ENCODE assay signal across 8 cellular contexts in the genomic region with DNA sequence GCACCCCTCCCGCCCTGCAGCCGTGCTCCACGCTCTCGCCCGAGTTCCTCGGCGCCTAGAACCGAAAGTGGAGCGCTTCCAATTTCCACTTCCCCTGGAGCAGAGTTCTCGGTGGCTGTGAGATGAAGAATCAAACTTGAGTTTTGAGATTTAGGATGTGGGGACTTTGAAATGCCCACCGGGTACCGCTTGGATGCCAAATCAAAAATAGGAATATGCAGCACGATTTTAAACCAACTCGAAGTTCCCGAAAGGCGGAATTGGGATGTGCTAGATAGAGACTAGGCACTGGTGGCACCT. TPM values are rescaled to one million over a fixed set of nuclear protein-coding genes. Genes with fewer than 3 reads are reported as not detected.
A peak's percentile ranks its signal among the peaks of the same experiment; 100 is the strongest.
DNase-seq lines count a peak whose midpoint lies in the region; FAIRE-seq and TF ChIP-seq lines count a peak whose summit lies in the region.

No MANE protein-coding gene starts in this region.

- TF ChIP-seq RAD21 in SK-N-SH (IDR thresholded peaks at IDR 0.05; ENCODE audit: low read length) = no peak

- H2AFZ ChIP-seq in SK-N-SH (ENCODE audit: low read depth) (peak overlapping the region; percentile 92; the same call in 1 of the 2 replicates), fibroblast of lung (ENCODE audit: low read length) (peak overlapping the region; percentile 42), parathyroid adenoma (peak overlapping the region; percentile 94)

- TF ChIP-seq EP300 in SK-N-SH (IDR thresholded peaks at IDR 0.05; ENCODE audit: borderline replicate concordance in 1 of 2, low read depth in 1 of 2, low read length in 1 of 2) = no peak

- TF ChIP-seq CTCF in SK-N-SH (IDR thresholded peaks at IDR 0.05) (no peak), fibroblast of lung (conservative IDR thresholded peaks at IDR 0.05 in 1 of 2, IDR thresholded peaks at IDR 0.05 in 1 of 2; ENCODE audit: low read depth in 1 of 2, low read length in 2 of 2) (no peak), parathyroid adenoma (IDR thresholded peaks at IDR 0.05) (no peak)

- H3K9me2 ChIP-seq in SK-N-SH = no peaks in the 10 kb centered on the region

- FAIRE-seq in GM19239 (lab: Jason Lieb, UNC) = no peak

- peak overlapping the region; percentile 91 for H3K9ac ChIP-seq in SK-N-SH
- H3K9ac ChIP-seq in fibroblast of lung (ENCODE audit: insufficient read depth, low read length) = peak overlapping the region; percentile 89
- no peak overlapping the region for H3K9ac ChIP-seq in parathyroid adenoma

- H3K4me1 ChIP-seq in SK-N-SH (ENCODE audit: control insufficient read depth in 1 of 2, insufficient read depth in 2 of 2, low read depth in 1 of 2, low read length in 1 of 2) = peaks cover 0 to 12% of the 10 kb centered on the region in 2 experiments; a peak in 1 of 4 replicates
- H3K4me1 ChIP-seq in fibroblast of lung (ENCODE audit: control insufficient read depth, extremely low read depth, insufficient read depth, low read length) = no peaks in the 10 kb centered on the region
- H3K4me1 ChIP-seq in parathyroid adenoma = peaks cover 3% of the 10 kb centered on the region

- H3K27ac ChIP-seq in SK-N-SH (ENCODE audit: low read depth in 2 of 2, low read length in 1 of 2) = peak overlapping the region; percentile 65 to 70; a peak in 3 of 4 replicates
- H3K27ac ChIP-seq in fibroblast of lung (ENCODE audit: insufficient read depth, low read length) = peak overlapping the region; percentile 91
- H3K27ac ChIP-seq in parathyroid adenoma = peak overlapping the region; percentile 85

- H3K79me2 ChIP-seq in SK-N-SH (ENCODE audit: insufficient read depth) (peaks cover 50% of the 10 kb centered on the region), fibroblast of lung (ENCODE audit: control insufficient read depth, insufficient read depth, low read length) (peaks cover 27% of the 10 kb centered on the region), parathyroid adenoma (no peaks in the 10 kb centered on the region)

- H3K4me3 ChIP-seq in H7 (ENCODE audit: insufficient read depth, low read depth, low read length) (peak overlapping the region; percentile 84), SK-N-SH (ENCODE audit: low read depth in 2 of 2, low read length in 1 of 2) (peak overlapping the region; percentile 68 to 82), fibroblast of lung (replicated peaks in 1 of 4; ENCODE audit: control extremely low read depth in 1 of 4, insufficient read depth in 1 of 4, low read depth in 3 of 4, low read length in 4 of 4) (peak overlapping the region; percentile 75 to 89 (median 80)), parathyroid adenoma (ENCODE audit: low read depth, low read length) (peak overlapping the region; percentile 96)

- CTCF ChIA-PET in SK-N-SH (lab: Yijun Ruan, JAX) = interaction anchor here (0.9 to 2.2 kb wide), 12 partner anchors 12 to 129 kb away, joined by 3 to 28 read pairs (median 4); partner anchors contain the start of gene CDC42EP2

- H3F3A ChIP-seq in SK-N-SH (replicated peaks; ENCODE audit: insufficient read depth) = peaks cover 8% of the 10 kb centered on the region

- H3K36me3 ChIP-seq in H7 (replicated peaks; ENCODE audit: control insufficient read depth, insufficient read depth, low read length) (peaks cover 3% of the 10 kb centered on the region; the same call in 1 of the 2 replicates), SK-N-SH (replicated peaks in 1 of 2; ENCODE audit: control insufficient read depth in 1 of 2, insufficient read depth in 2 of 2, low read length in 1 of 2) (peaks cover 4 to 7% of the 10 kb centered on the region in 2 experiments), fibroblast of lung (ENCODE audit: control insufficient read depth, insufficient read depth, low read length) (no peaks in the 10 kb centered on the region), parathyroid adenoma (ENCODE audit: control insufficient read depth, insufficient read depth, low read length) (no peaks in the 10 kb centered on the region)

- no peaks in the 10 kb centered on the region for H3K9me3 ChIP-seq in SK-N-SH
- no peaks in the 10 kb centered on the region for H3K9me3 ChIP-seq in fibroblast of lung (ENCODE audit: control insufficient read depth, insufficient read depth, low read depth, low read length)
- no peaks in the 10 kb centered on the region for H3K9me3 ChIP-seq in parathyroid adenoma (ENCODE audit: control insufficient read depth, low read length)

- H4K20me1 ChIP-seq in SK-N-SH (ENCODE audit: insufficient read depth) (no peaks in the 10 kb centered on the region), fibroblast of lung (ENCODE audit: control insufficient read depth, extremely low read depth, insufficient read depth, low read length) (no peaks in the 10 kb centered on the region)

- POLR2A ChIA-PET in SK-N-SH (lab: Yijun Ruan, JAX) = interaction anchor here (1.0 to 1.8 kb wide), 5 partner anchors 13 to 239 kb away, joined by 3 to 8 read pairs (median 3); partner anchors contain the start of genes DPF2 and MALAT1

- H3K4me2 ChIP-seq in SK-N-SH (peak overlapping the region; percentile 95), fibroblast of lung (ENCODE audit: extremely low read depth, insufficient read depth, low read length) (peak overlapping the region; percentile 79), parathyroid adenoma (ENCODE audit: low read length) (peak overlapping the region; percentile 99)

- H3K27me3 ChIP-seq in H7 (ENCODE audit: control insufficient read depth, insufficient read depth, low read length) (no peaks in the 10 kb centered on the region), SK-N-SH (ENCODE audit: insufficient read depth) (no peaks in the 10 kb centered on the region), fibroblast of lung (ENCODE audit: control insufficient read depth, insufficient read depth, low read length) (no peaks in the 10 kb centered on the region), parathyroid adenoma (ENCODE audit: control insufficient read depth, insufficient read depth, low read length) (no peaks in the 10 kb centered on the region)

- 2% methylated on average over 16 of the region's 16 CpGs for WGBS in SK-N-SH (ENCODE audit: low lambda C conversion rate)

- DNase-seq in H7 (no peak), SK-N-SH (no peak), fibroblast of lung (ENCODE audit: low read depth in 2 of 2) (peak in 1 of 2 donors; percentile 59), SKM-1 (lab: John Stamatoyannopoulos, UW; ENCODE audit: unreplicated experiment) (no peak), GM19239 (ENCODE audit: insufficient read length, low spot score) (no peak), COLO668 (lab: John Stamatoyannopoulos, UW; ENCODE audit: unreplicated experiment) (no peak), DMS 273 (lab: John Stamatoyannopoulos, UW; ENCODE audit: unreplicated experiment) (no peak)

TF ChIP-seq in SK-N-SH, 30 proteins besides CTCF, POLR2A, EP300 and RAD21 (continues in another document):
- TF ChIP-seq YY1 (IDR thresholded peaks at IDR 0.05; ENCODE audit: low read depth) (no peak), TEAD4 (IDR thresholded peaks at IDR 0.05; ENCODE audit: borderline replicate concordance, insufficient read depth) (no peak), ELF1 (IDR thresholded peaks at IDR 0.05) (no peak), CHD2 (IDR thresholded peaks at IDR 0.05; ENCODE audit: low read length, partially characterized antibody) (no peak), FOSL2 (IDR thresholded peaks at IDR 0.05; ENCODE audit: borderline replicate concordance, low read depth) (no peak), FOXJ3 (CRISPR knock-in tag; IDR thresholded peaks at IDR 0.05) (no peak), MXI1 (IDR thresholded peaks at IDR 0.05; ENCODE audit: low read depth, low read length) (no peak), TCF12 (IDR thresholded peaks at IDR 0.05) (no peak), SMC3 (IDR thresholded peaks at IDR 0.05; ENCODE audit: low read depth, low read length) (no peak), RFX5 (IDR thresholded peaks at IDR 0.05; ENCODE audit: low read length) (no peak)
- TF ChIP-seq, protein P1, sequence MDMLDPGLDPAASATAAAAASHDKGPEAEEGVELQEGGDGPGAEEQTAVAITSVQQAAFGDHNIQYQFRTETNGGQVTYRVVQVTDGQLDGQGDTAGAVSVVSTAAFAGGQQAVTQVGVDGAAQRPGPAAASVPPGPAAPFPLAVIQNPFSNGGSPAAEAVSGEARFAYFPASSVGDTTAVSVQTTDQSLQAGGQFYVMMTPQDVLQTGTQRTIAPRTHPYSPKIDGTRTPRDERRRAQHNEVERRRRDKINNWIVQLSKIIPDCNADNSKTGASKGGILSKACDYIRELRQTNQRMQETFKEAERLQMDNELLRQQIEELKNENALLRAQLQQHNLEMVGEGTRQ (IDR thresholded peaks at IDR 0.05; ENCODE audit: borderline replicate concordance, low read depth, low read length) = no peak
- TF ChIP-seq, protein P2, sequence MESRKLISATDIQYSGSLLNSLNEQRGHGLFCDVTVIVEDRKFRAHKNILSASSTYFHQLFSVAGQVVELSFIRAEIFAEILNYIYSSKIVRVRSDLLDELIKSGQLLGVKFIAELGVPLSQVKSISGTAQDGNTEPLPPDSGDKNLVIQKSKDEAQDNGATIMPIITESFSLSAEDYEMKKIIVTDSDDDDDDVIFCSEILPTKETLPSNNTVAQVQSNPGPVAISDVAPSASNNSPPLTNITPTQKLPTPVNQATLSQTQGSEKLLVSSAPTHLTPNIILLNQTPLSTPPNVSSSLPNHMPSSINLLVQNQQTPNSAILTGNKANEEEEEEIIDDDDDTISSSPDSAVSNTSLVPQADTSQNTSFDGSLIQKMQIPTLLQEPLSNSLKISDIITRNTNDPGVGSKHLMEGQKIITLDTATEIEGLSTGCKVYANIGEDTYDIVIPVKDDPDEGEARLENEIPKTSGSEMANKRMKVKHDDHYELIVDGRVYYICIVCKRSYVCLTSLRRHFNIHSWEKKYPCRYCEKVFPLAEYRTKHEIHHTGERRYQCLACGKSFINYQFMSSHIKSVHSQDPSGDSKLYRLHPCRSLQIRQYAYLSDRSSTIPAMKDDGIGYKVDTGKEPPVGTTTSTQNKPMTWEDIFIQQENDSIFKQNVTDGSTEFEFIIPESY (IDR thresholded peaks at IDR 0.05; ENCODE audit: borderline replicate concordance, low read depth) = no peak

RNA-seq across cellular contexts. Expression of gene POLA2, which starts 0.6 kb away (rescaled TPM):
- 27.6 and 35.2 TPM in 2 replicates for total RNA-seq in H7 (2014; rRNA removed; shearing (Covaris generic))
- polyA plus RNA-seq in SK-N-SH (2012; rRNA removed) (18.4 and 19.4 TPM in 2 replicates), fibroblast of lung (9.8 and 33.6 TPM in 2 replicates)
- polyA plus RNA-seq in SK-N-SH (2012; cell fraction: cytosol; rRNA removed) = 10.1 and 12.1 TPM in 2 replicates
- 26.0 and 41.1 TPM in 2 replicates for polyA plus RNA-seq in SK-N-SH (2012; cell fraction: nucleus; rRNA removed)
- total RNA-seq in fibroblast of lung = 1.0 and 2.8 TPM in 2 replicates
- 6.7 and 20.1 TPM in 2 replicates for polyA plus RNA-seq in fibroblast of lung (2012)
- polyA minus RNA-seq in fibroblast of lung (ENCODE audit: low replicate concordance) = 14.6 and 53.5 TPM in 2 replicates

RNA-seq across cellular contexts. Expression of gene CDC42EP2, which starts 52.3 kb away (rescaled TPM):
- 0.97 and 1.2 TPM in 2 replicates for total RNA-seq in H7 (2014; rRNA removed; shearing (Covaris generic))
- polyA plus RNA-seq in SK-N-SH (2012; rRNA removed) (5.1 and 8.1 TPM in 2 replicates), fibroblast of lung (31.7 and 48.4 TPM in 2 replicates)
- polyA plus RNA-seq in SK-N-SH (2012; cell fraction: cytosol; rRNA removed) = 2.5 and 4.1 TPM in 2 replicates
- polyA plus RNA-seq in SK-N-SH (2012; cell fraction: nucleus; rRNA removed) = 5.6 and 7.7 TPM in 2 replicates
- total RNA-seq in fibroblast of lung = 12.3 and 25.6 TPM in 2 replicates
- polyA plus RNA-seq in fibroblast of lung (2012) = 56.1 and 78.8 TPM in 2 replicates
- polyA minus RNA-seq in fibroblast of lung (ENCODE audit: low replicate concordance) = 164 and 172 TPM in 2 replicates

Comparison
In these comparisons a context has a peak if more than half of its experiments do, and no peak if none do; other contexts are left out.
1. H2AFZ ChIP-seq: peak in every context shown above with its lines; median percentile 94 in parathyroid adenoma; 92 in SK-N-SH; 42 in fibroblast of lung.